ENCODE assay signal across 11 cellular contexts in genomic region chr17:79231766-79232287, GRCh38.
"Had no signal": no experiment of that assay in that cellular context is flagged by ENCODE, and none has a peak within 500 bp of the region (broad histone marks: within the 10 kb centered on the region; RNA-seq: fewer than 3 reads in every experiment).

No MANE protein-coding gene starts in this region.

- H3K36me3 ChIP-seq: colonic mucosa had no signal

- ATAC-seq: naive thymus-derived CD4-positive, alpha-beta T cell; right cardiac atrium; WTC11 had no signal

- H3K9me3 ChIP-seq: colonic mucosa had no signal

- H3K4me3 ChIP-seq: colonic mucosa, hepatocyte, smooth muscle cell had no signal

- H3K27me3 ChIP-seq: colonic mucosa had no signal

- DNase-seq: activated CD4-positive, alpha-beta T cell treated with anti-CD3 and anti-CD28 coated beads, Interleukin-2, amount 50 U/mL, for 1 hour; activated naive CD4-positive, alpha-beta T cell treated with anti-CD3 and anti-CD28 coated beads, Interleukin-2, amount 10 ng/mL, durations not matched to agents 7 days and 5 days; activated T-cell treated with anti-CD3 and anti-CD28 coated beads for 4 hours; caudate nucleus; colonic mucosa; naive thymus-derived CD4-positive, alpha-beta T cell; right cardiac atrium; stimulated activated naive CD4-positive, alpha-beta T cell had no signal

- H3K27ac ChIP-seq: colonic mucosa, hepatocyte had no signal

- H3K4me1 ChIP-seq: colonic mucosa had no signal
